ENCODE assay signal across 26 cellular contexts in genomic region chr13:79675931-79676658, GRCh38.
DNase-seq lines count a peak whose midpoint lies in the region; FAIRE-seq and TF ChIP-seq lines count a peak whose summit lies in the region.
"Had no signal": no experiment of that assay in that cellular context is flagged by ENCODE, and none has a peak within 500 bp of the region (broad histone marks: within the 10 kb centered on the region; RNA-seq: fewer than 3 reads in every experiment).

No MANE protein-coding gene starts in this region.

- H4K20me1 ChIP-seq in Loucy (ENCODE audit: insufficient read depth, low read length, poor library complexity, severe bottlenecking) (no peaks in the 10 kb centered on the region), neural progenitor cell (ENCODE audit: low read depth) (no peaks in the 10 kb centered on the region)

- H3K27ac ChIP-seq in left ventricle myocardium inferior (replicated peaks) (peak overlapping the region; percentile 74), neural progenitor cell (no peak overlapping the region)
- H3K27ac ChIP-seq: RWPE1, spleen had no signal

- H3K36me3 ChIP-seq in Loucy (ENCODE audit: insufficient read depth, low read length) (no peaks in the 10 kb centered on the region), bronchial epithelial cell (ENCODE audit: control insufficient read depth, insufficient read depth, low read length) (no peaks in the 10 kb centered on the region), left ventricle myocardium inferior (no peaks in the 10 kb centered on the region), neural progenitor cell (no peaks in the 10 kb centered on the region)
- H3K36me3 ChIP-seq: spleen had no signal

- intact Hi-C loops in left ventricle myocardium inferior (cut with micrococcal nuclease) = no loop called here

- H3K9ac ChIP-seq in Loucy (ENCODE audit: low read depth, low read length, poor library complexity, severe bottlenecking) (no peak overlapping the region), neural progenitor cell (no peak overlapping the region)

- H3F3A ChIP-seq in Loucy (ENCODE audit: low read depth) = no peaks in the 10 kb centered on the region
- no peaks in the 10 kb centered on the region for H3F3A ChIP-seq in neural progenitor cell (ENCODE audit: low read depth)

- 0 out of 2 replicates have a peak, but pooled peaks have one; percentile 11 for TF ChIP-seq CTCF in Loucy (conservative IDR thresholded peaks at IDR 0.05; ENCODE audit: low read length)
- peak; percentile 19 for TF ChIP-seq CTCF in bronchial epithelial cell (IDR thresholded peaks at IDR 0.05; ENCODE audit: insufficient read depth, low read length, severe bottlenecking)
- peak; percentile 20 for TF ChIP-seq CTCF in left ventricle myocardium inferior (IDR thresholded peaks at IDR 0.05; ENCODE audit: borderline replicate concordance)
- TF ChIP-seq CTCF in neural progenitor cell (IDR thresholded peaks at IDR 0.05) = no peak

- H3K36me3 Mint-ChIP-seq in neural progenitor cell = peaks cover 3% of the 10 kb centered on the region
- H3K36me3 Mint-ChIP-seq: IgD-negative memory B cell, mesothelial cell of epicardium, natural killer cell had no signal

- H2AFZ ChIP-seq in Loucy (ENCODE audit: low read length) (no peak overlapping the region), neural progenitor cell (replicated peaks) (peak overlapping the region; percentile 38)

- H3K4me1 Mint-ChIP-seq in neural progenitor cell = peaks cover 39% of the 10 kb centered on the region
- H3K4me1 Mint-ChIP-seq: activated naive CD8-positive, alpha-beta T cell treated with anti-CD3 and anti-CD28 coated beads, Interleukin-2, amount 50 U/mL, for 24 hours; IgD-negative memory B cell; natural killer cell had no signal

- peaks cover 7% of the 10 kb centered on the region for H3K9me3 Mint-ChIP-seq in neural progenitor cell
- H3K9me3 Mint-ChIP-seq: activated naive CD8-positive, alpha-beta T cell treated with anti-CD3 and anti-CD28 coated beads, Interleukin-2, amount 50 U/mL, for 24 hours; IgD-negative memory B cell; mesothelial cell of epicardium; natural killer cell had no signal

- H3K4me1 ChIP-seq in Loucy (ENCODE audit: insufficient read depth, low read length, poor library complexity, severe bottlenecking) (peaks cover 5% of the 10 kb centered on the region), left ventricle myocardium inferior (peaks cover 36% of the 10 kb centered on the region), neural progenitor cell (no peaks in the 10 kb centered on the region)
- H3K4me1 ChIP-seq: spleen had no signal

- FAIRE-seq in bronchial epithelial cell (lab: Jason Lieb, UNC) = no peak
- FAIRE-seq: G401.6, GM19239 had no signal

- H3K4me2 ChIP-seq in Loucy (ENCODE audit: low read depth, low read length, poor library complexity, severe bottlenecking) (no peak overlapping the region), neural progenitor cell (no peak overlapping the region)

- DNase-seq in bronchial epithelial cell (ENCODE audit: low read depth) (peak; percentile 47), left ventricle myocardium inferior (no peak), neural progenitor cell (ENCODE audit: low spot score) (no peak), NCI-H1105 treated with DMSO at 0.1 percent for 48 hours (lab: John Stamatoyannopoulos, UW) (no peak)
- no peak for DNase-seq in activated CD4-positive, alpha-beta T cell treated with anti-CD3 and anti-CD28 coated beads, Interleukin-2, amount 50 U/mL, for 4 hours
- DNase-seq in stimulated activated naive CD4-positive, alpha-beta T cell treated with Interleukin-2 at 50 U/mL for 16 hours (lab: John Stamatoyannopoulos, UW) = no peak
- DNase-seq in activated effector memory CD4-positive, alpha-beta T cell treated with anti-CD3 and anti-CD28 coated beads, Interleukin-2, amount 50 U/mL, for 16 hours = no peak
- DNase-seq: activated CD8-positive, alpha-beta memory T cell treated with anti-CD3 and anti-CD28 coated beads for 24 hours; activated gamma-delta T cell; activated naive CD8-positive, alpha-beta T cell treated with anti-CD3 and anti-CD28 coated beads, Interleukin-2, amount 50 U/mL, for 24 hours; activated T-cell treated with anti-CD3 and anti-CD28 coated beads, Interleukin-2, amount 50 U/mL, for 1 hour; erythroblast; H9; natural killer cell; NCI-H2081 treated with DMSO at 0.1 percent for 48 hours; NCI-H774; retina; spleen; stimulated activated CD4-positive, alpha-beta T cell treated with anti-CD3 and anti-CD28 coated beads, Interleukin-2, amount 100 ng/mL, for 48 hours; T-helper 2 cell had no signal

- no peaks in the 10 kb centered on the region for H3K9me3 ChIP-seq in Loucy (ENCODE audit: insufficient read depth, low read depth, low read length)
- H3K9me3 ChIP-seq in left ventricle myocardium inferior (replicated peaks) = no peaks in the 10 kb centered on the region
- H3K9me3 ChIP-seq in neural progenitor cell (ENCODE audit: low read depth) = no peaks in the 10 kb centered on the region
- H3K9me3 ChIP-seq: spleen had no signal

- H3K79me2 ChIP-seq in Loucy (ENCODE audit: insufficient read depth, low read length) (no peaks in the 10 kb centered on the region), neural progenitor cell (ENCODE audit: low read depth) (no peaks in the 10 kb centered on the region)

- H3K4me3 ChIP-seq in Loucy (ENCODE audit: low read length, poor library complexity, severe bottlenecking) (no peak overlapping the region), bronchial epithelial cell (ENCODE audit: low read depth, low read length) (no peak overlapping the region), left ventricle myocardium inferior (peak overlapping the region; percentile 20), neural progenitor cell (no peak overlapping the region)
- H3K4me3 ChIP-seq: spleen had no signal

- H3K27me3 ChIP-seq in Loucy (ENCODE audit: insufficient read depth, low read length, poor library complexity, severe bottlenecking) = no peaks in the 10 kb centered on the region
- no peaks in the 10 kb centered on the region for H3K27me3 ChIP-seq in bronchial epithelial cell (ENCODE audit: control insufficient read depth, insufficient read depth, low read length)
- H3K27me3 ChIP-seq in left ventricle myocardium inferior (ENCODE audit: low read depth) = no peaks in the 10 kb centered on the region
- no peaks in the 10 kb centered on the region for H3K27me3 ChIP-seq in neural progenitor cell
- H3K27me3 ChIP-seq: spleen had no signal

- no peak overlapping the region for H3K4me3 Mint-ChIP-seq in neural progenitor cell
- H3K4me3 Mint-ChIP-seq: activated naive CD8-positive, alpha-beta T cell treated with anti-CD3 and anti-CD28 coated beads, Interleukin-2, amount 50 U/mL, for 24 hours; H9; IgD-negative memory B cell; mesothelial cell of epicardium; natural killer cell had no signal

- no peak overlapping the region for H3K27ac Mint-ChIP-seq in neural progenitor cell
- H3K27ac Mint-ChIP-seq: activated naive CD8-positive, alpha-beta T cell treated with anti-CD3 and anti-CD28 coated beads, Interleukin-2, amount 50 U/mL, for 24 hours; H9; IgD-negative memory B cell; mesothelial cell of epicardium; natural killer cell had no signal

- H3K27me3 Mint-ChIP-seq in neural progenitor cell (ENCODE audit: insufficient read depth, low read depth) = no peaks in the 10 kb centered on the region

- H3K9me2 ChIP-seq in Loucy (replicated peaks; ENCODE audit: low read depth, low read length) = no peaks in the 10 kb centered on the region
